Comparison of ENCODE assay signal across 14 cellular contexts in genomic region chr13:110662105-110662504, GRCh38. TPM values are rescaled to one million over a fixed set of nuclear protein-coding genes. Genes with fewer than 3 reads are reported as not detected.
DNase-seq lines count a peak whose midpoint lies in the region; ATAC-seq, FAIRE-seq and TF ChIP-seq lines count a peak whose summit lies in the region.
"Had no signal": no experiment of that assay in that cellular context is flagged by ENCODE, and none has a peak within 500 bp of the region (broad histone marks: within the 10 kb centered on the region; RNA-seq: fewer than 3 reads in every experiment).

No MANE protein-coding gene starts in this region.

- 99% methylated on average over 11 of the region's 26 CpGs for WGBS in K562 (ENCODE audit: insufficient coverage, low coverage, missing lambda C conversion rate)

- FAIRE-seq in K562 (lab: Jason Lieb, UNC), result no peak
- FAIRE-seq: A549, H1, HTR-8/SVneo had no signal

- TF ChIP-seq RAD21 in K562 (CRISPR knock-in tag; conservative IDR thresholded peaks at IDR 0.05 in 1 of 2, IDR thresholded peaks at IDR 0.05 in 1 of 2), result no peak

- H3K4me1 ChIP-seq in K562 (replicated peaks in 1 of 2; ENCODE audit: control insufficient read depth in 2 of 2, insufficient read depth in 2 of 2, low read length in 2 of 2), result no peaks in the 10 kb centered on the region
- H3K4me1 ChIP-seq in neutrophil (ENCODE audit: control insufficient read depth in 1 of 2, insufficient read depth in 1 of 2, low read depth in 1 of 2, low read length in 1 of 2), result peaks cover 84 to 99% of the 10 kb centered on the region in 2 experiments
- H3K4me1 ChIP-seq: A549, Caco-2 had no signal

- TF ChIP-seq EP300 in K562 (IDR thresholded peaks at IDR 0.05; ENCODE audit: low read length), result no peak

- H3K36me3 ChIP-seq in K562 (ENCODE audit: control insufficient read depth, insufficient read depth, low read length) (peaks cover 56% of the 10 kb centered on the region), neutrophil (peaks cover 27% of the 10 kb centered on the region)

- no TSS peak for BruUV-seq in K562 (replicated peaks; lab: Mats Ljungman, UMichigan)

- no peaks in the 10 kb centered on the region for H4K20me1 ChIP-seq in K562 (replicated peaks; ENCODE audit: control insufficient read depth, insufficient read depth, low read length)

- H3K27me3 ChIP-seq in K562 (ENCODE audit: control insufficient read depth in 2 of 2, insufficient read depth in 2 of 2, low read length in 2 of 2) (no peaks in the 10 kb centered on the region), neutrophil (no peaks in the 10 kb centered on the region)

- in situ Hi-C loops in K562 (cut with MboI), result no loop called here

- intact Hi-C loops in K562 (cut with micrococcal nuclease), result no loop called here

- H3K9me3 ChIP-seq in K562 (replicated peaks; ENCODE audit: control insufficient read depth, insufficient read depth, low read depth, low read length) (no peaks in the 10 kb centered on the region), neutrophil (no peaks in the 10 kb centered on the region)
- H3K9me3 ChIP-seq: A549, Caco-2 had no signal

- no peaks in the 10 kb centered on the region for H3K79me2 ChIP-seq in K562 (ENCODE audit: control insufficient read depth, insufficient read depth, low read length)

- CTCF ChIA-PET in K562 (lab: Yijun Ruan, JAX; ENCODE audit: low intra/inter-chr PET ratio), result no interaction called here

- TF ChIP-seq POLR2A in K562 (conservative IDR thresholded peaks at IDR 0.05) (no peak), GM18505 (IDR thresholded peaks at IDR 0.05; ENCODE audit: borderline replicate concordance, extremely low read depth, insufficient read depth, insufficient read length) (no peak)

- no peak overlapping the region for H2AFZ ChIP-seq in K562 (ENCODE audit: low read depth, low read length)

- TF ChIP-seq CTCF in K562 (IDR thresholded peaks at IDR 0.05 in 2 of 3, conservative IDR thresholded peaks at IDR 0.05 in 1 of 3; ENCODE audit: insufficient read depth in 2 of 3, low read depth in 1 of 3, low read length in 3 of 3) (no peak), neutrophil (IDR thresholded peaks at IDR 0.05) (no peak)

- no peaks in the 10 kb centered on the region for H3K9me1 ChIP-seq in K562 (ENCODE audit: control insufficient read depth, insufficient read depth, low read length)

- H3K9ac ChIP-seq in K562 (ENCODE audit: insufficient read depth in 1 of 2, low read depth in 2 of 2, low read length in 2 of 2), result no peak overlapping the region

- no peak overlapping the region for H3K27ac ChIP-seq in K562 (ENCODE audit: extremely low read depth, low read depth, low read length)
- H3K27ac ChIP-seq in neutrophil, result peak overlapping the region; percentile 90
- H3K27ac ChIP-seq: A549 had no signal

- POLR2A ChIA-PET in K562 (lab: Yijun Ruan, JAX), result no interaction called here

- ATAC-seq in K562 (no peak), GM18505 (IDR thresholded peaks at IDR 0.05; ENCODE audit: unreplicated experiment) (no peak)
- ATAC-seq: A549 had no signal

- DNase-seq in K562 (ENCODE audit: extremely low read depth in 1 of 4, low spot score in 3 of 4) (no peak), islet precursor cell (peak; percentile 41), epidermal melanocyte (ENCODE audit: insufficient read length, low spot score) (no peak)
- DNase-seq in activated T-cell treated with anti-CD3 and anti-CD28 coated beads, Interleukin-2, amount 50 U/mL, for 48 hours, result no peak
- DNase-seq: CD8-positive, alpha-beta memory T cell; DND-41; GDM1 had no signal

- H3K4me2 ChIP-seq in K562 (ENCODE audit: insufficient read depth, low read length), result no peak overlapping the region
- H3K4me2 ChIP-seq: A549 had no signal

- no peak overlapping the region for H3K4me3 ChIP-seq in K562
- H3K4me3 ChIP-seq in neutrophil (ENCODE audit: low read depth in 1 of 2, low read length in 1 of 2), result no peak overlapping the region
- H3K4me3 ChIP-seq: A549, HAP-1 had no signal

TF ChIP-seq in K562, 482 proteins besides CTCF, POLR2A, EP300 and RAD21:
- no peak for TF ChIP-seq KLF1 (tag; IDR thresholded peaks at IDR 0.05)
- TF ChIP-seq POLR2G (IDR thresholded peaks at IDR 0.05; ENCODE audit: low read depth, low read length), result peak; percentile 45

RNA-seq across cellular contexts. Expression of gene CARS2, which starts 43.8 kb away (rescaled TPM):
- 95.3 and 139 TPM in 2 replicates for total RNA-seq in K562 (2011; cell fraction: chromatin; rRNA removed; ENCODE audit: low replicate concordance)
- total RNA-seq in K562 (2011; cell fraction: nucleolus; rRNA removed), result 74.1 and 84.2 TPM in 2 replicates
- total RNA-seq in K562 (2011; cell fraction: nucleoplasm; rRNA removed), result 62.0 and 69.0 TPM in 2 replicates
- 37.4 and 42.9 TPM in 2 replicates for total RNA-seq in K562 (2014; rRNA removed)
- 18.2 and 20.3 TPM in 2 replicates for total RNA-seq in K562 (2014; rRNA removed; fragmentation: Illumina TruSeq; extraction: Trizol)
- total RNA-seq in K562 (2015; rRNA removed; fragmentation: Illumina TruSeq; extraction: Trizol), result 32.7 and 34.5 TPM in 2 replicates
- 29.9 and 30.5 TPM in 2 replicates for total RNA-seq in K562 (2021)
- polyA plus RNA-seq in K562 (2011; rRNA removed), result 31.6 and 32.9 TPM in 2 replicates
- polyA plus RNA-seq in K562 (2011; cell fraction: cytosol; rRNA removed), result 19.0 and 23.8 TPM in 2 replicates
- polyA plus RNA-seq in K562 (2011; cell fraction: nucleus; rRNA removed), result 147 and 176 TPM in 2 replicates
- 29.2 and 39.4 TPM in 2 replicates for polyA plus RNA-seq in K562 (2012)
- 17.1 and 21.6 TPM in 2 replicates for polyA plus RNA-seq in K562 (2014; fragmentation: Illumina TruSeq; extraction: Trizol)
- polyA plus RNA-seq in K562 (2014; fragmentation: Nextera tagmentation; extraction: Ambion mirVana), result 1 to 10 TPM; 1.7 TPM
- polyA plus RNA-seq in K562 (2014; rRNA removed), result 35.4 and 50.3 TPM in 2 replicates
- polyA minus RNA-seq in K562 (2011; rRNA and poly(A)+ RNA removed), result 23.7 and 24.5 TPM in 2 replicates
- 15.0 and 15.7 TPM in 2 replicates for polyA minus RNA-seq in K562 (2011; cell fraction: cytosol; rRNA and poly(A)+ RNA removed)
- 38.0 and 49.2 TPM in 2 replicates for polyA minus RNA-seq in K562 (2011; cell fraction: nucleus; rRNA and poly(A)+ RNA removed)

RNA-seq across cellular contexts. Expression of gene NAXD, which starts 46.8 kb away (rescaled TPM):
- 32.5 and 45.0 TPM in 2 replicates for total RNA-seq in K562 (2011; cell fraction: chromatin; rRNA removed; ENCODE audit: low replicate concordance)
- total RNA-seq in K562 (2011; cell fraction: nucleolus; rRNA removed), result 25.1 and 28.0 TPM in 2 replicates
- total RNA-seq in K562 (2011; cell fraction: nucleoplasm; rRNA removed), result 19.5 and 24.8 TPM in 2 replicates
- 9.4 and 10.9 TPM in 2 replicates for total RNA-seq in K562 (2014; rRNA removed)
- total RNA-seq in K562 (2014; rRNA removed; fragmentation: Illumina TruSeq; extraction: Trizol), result 9.4 and 10.4 TPM in 2 replicates
- 13.2 and 14.1 TPM in 2 replicates for total RNA-seq in K562 (2015; rRNA removed; fragmentation: Illumina TruSeq; extraction: Trizol)
- 19.3 and 20.1 TPM in 2 replicates for total RNA-seq in K562 (2021)
- polyA plus RNA-seq in K562 (2011; rRNA removed), result 15.4 and 19.7 TPM in 2 replicates
- 19.3 and 25.1 TPM in 2 replicates for polyA plus RNA-seq in K562 (2011; cell fraction: cytosol; rRNA removed)
- 81.8 and 101 TPM in 2 replicates for polyA plus RNA-seq in K562 (2011; cell fraction: nucleus; rRNA removed)
- 17.8 and 18.6 TPM in 2 replicates for polyA plus RNA-seq in K562 (2012)
- polyA plus RNA-seq in K562 (2014; fragmentation: Illumina TruSeq; extraction: Trizol), result 13.0 and 17.0 TPM in 2 replicates
- polyA plus RNA-seq in K562 (2014; fragmentation: Nextera tagmentation; extraction: Ambion mirVana), result 1 to 10 TPM in 1 of 2 experiments, under 1 TPM in 1; 0.59 to 1.7 TPM
- 20.6 and 20.8 TPM in 2 replicates for polyA plus RNA-seq in K562 (2014; rRNA removed)
- polyA minus RNA-seq in K562 (2011; rRNA and poly(A)+ RNA removed), result 10.0 and 11.0 TPM in 2 replicates
- polyA minus RNA-seq in K562 (2011; cell fraction: cytosol; rRNA and poly(A)+ RNA removed), result 5.3 and 8.5 TPM in 2 replicates
- 10.6 and 16.3 TPM in 2 replicates for polyA minus RNA-seq in K562 (2011; cell fraction: nucleus; rRNA and poly(A)+ RNA removed)

RNA-seq across cellular contexts. Expression of gene ING1, which starts 51.4 kb away (rescaled TPM):
- total RNA-seq in K562 (2011; cell fraction: chromatin; rRNA removed; ENCODE audit: low replicate concordance), result 8.3 and 11.8 TPM in 2 replicates
- total RNA-seq in K562 (2011; cell fraction: nucleolus; rRNA removed), result 14.5 and 21.3 TPM in 2 replicates
- total RNA-seq in K562 (2011; cell fraction: nucleoplasm; rRNA removed), result 10.2 and 11.3 TPM in 2 replicates
- total RNA-seq in K562 (2014; rRNA removed), result 19.2 and 20.1 TPM in 2 replicates
- total RNA-seq in K562 (2014; rRNA removed; fragmentation: Illumina TruSeq; extraction: Trizol), result 3.9 and 4.2 TPM in 2 replicates
- total RNA-seq in K562 (2015; rRNA removed; fragmentation: Illumina TruSeq; extraction: Trizol), result 8.2 and 9.1 TPM in 2 replicates
- 14.0 and 14.3 TPM in 2 replicates for total RNA-seq in K562 (2021)
- 9.6 and 9.7 TPM in 2 replicates for polyA plus RNA-seq in K562 (2011; rRNA removed)
- polyA plus RNA-seq in K562 (2011; cell fraction: cytosol; rRNA removed), result 14.2 and 24.3 TPM in 2 replicates
- 11.6 and 21.2 TPM in 2 replicates for polyA plus RNA-seq in K562 (2011; cell fraction: nucleus; rRNA removed)
- polyA plus RNA-seq in K562 (2012), result 11.0 and 14.4 TPM in 2 replicates
- 7.5 and 9.8 TPM in 2 replicates for polyA plus RNA-seq in K562 (2014; fragmentation: Illumina TruSeq; extraction: Trizol)
- polyA plus RNA-seq in K562 (2014; fragmentation: Nextera tagmentation; extraction: Ambion mirVana), result 1 to 10 TPM; 1.0 to 1.1 TPM
- 16.2 and 16.4 TPM in 2 replicates for polyA plus RNA-seq in K562 (2014; rRNA removed)
- 6.4 and 7.7 TPM in 2 replicates for polyA minus RNA-seq in K562 (2011; rRNA and poly(A)+ RNA removed)
- polyA minus RNA-seq in K562 (2011; cell fraction: cytosol; rRNA and poly(A)+ RNA removed), result 14.8 and 19.7 TPM in 2 replicates
- 5.9 and 8.4 TPM in 2 replicates for polyA minus RNA-seq in K562 (2011; cell fraction: nucleus; rRNA and poly(A)+ RNA removed)
